Comparison of ENCODE assay signal across 21 cellular contexts in genomic region chr5:50807661-50808060, GRCh38.
DNase-seq lines count a peak whose midpoint lies in the region; ATAC-seq and TF ChIP-seq lines count a peak whose summit lies in the region.
"Had no signal": no experiment of that assay in that cellular context is flagged by ENCODE, and none has a peak within 500 bp of the region (broad histone marks: within the 10 kb centered on the region; RNA-seq: fewer than 3 reads in every experiment).

No MANE protein-coding gene starts in this region.

- TF ChIP-seq CTCF in fibroblast of mammary gland (conservative IDR thresholded peaks at IDR 0.05; ENCODE audit: control insufficient read depth, insufficient read depth, low read depth, low read length) = no peak

- H3K4ac ChIP-seq in mesendoderm (ENCODE audit: low read depth, low read length) = no peak overlapping the region

- no peak overlapping the region for H3K56ac ChIP-seq in mesendoderm (ENCODE audit: low read length)

- H3K4me1 ChIP-seq in mesendoderm (ENCODE audit: control insufficient read depth, low read depth, low read length) = peaks cover 12% of the 10 kb centered on the region
- H3K4me1 ChIP-seq: left lung, parathyroid adenoma, Peyer's patch had no signal

- DNase-seq in HCEC 1CT = peak; percentile 2
- DNase-seq in SK-MEL-5 (ENCODE audit: low read depth, low spot score) = peak; percentile 98
- peak; percentile 33 for DNase-seq in fibroblast of mammary gland (ENCODE audit: low read depth)
- peak; percentile 39 for DNase-seq in mesendoderm
- no peak for DNase-seq in NCI-H2029 (lab: John Stamatoyannopoulos, UW)
- DNase-seq: activated CD4-positive, alpha-beta memory T cell treated with anti-CD3 and anti-CD28 coated beads for 36 hours; activated T-cell treated with anti-CD3 and anti-CD28 coated beads, Interleukin-2, amount 50 U/mL, for 24 hours; cerebellar nuclear complex; DMS153; left lung; NCI-H774; Peyer's patch; stimulated activated CD4-positive, alpha-beta T cell treated with anti-CD3 and anti-CD28 coated beads, Interleukin-12 subunit alpha, Interleukin-12 subunit beta, amount 100 ng/mL, for 4 hours; stimulated activated naive B cell treated with anti-CD40 and anti-IgM and Interleukin-4, amounts not matched to agents 10 μg/mL and 1 μg/mL and 100 μg/mL, for 72 hours; trophoblast cell; WERI-Rb-1 had no signal

- H3K27me3 ChIP-seq in mesendoderm (ENCODE audit: insufficient read depth, low read length, poor library complexity) = no peaks in the 10 kb centered on the region
- H3K27me3 ChIP-seq: left lung, Peyer's patch had no signal

- H3K79me1 ChIP-seq in mesendoderm (ENCODE audit: low read length) = no peaks in the 10 kb centered on the region

- H4K5ac ChIP-seq in mesendoderm (ENCODE audit: low read length) = no peak overlapping the region

- H2AK5ac ChIP-seq in mesendoderm (ENCODE audit: low read length) = no peak overlapping the region

- H3K4me2 ChIP-seq in mesendoderm (ENCODE audit: low read length) = no peak overlapping the region

- H3K9ac ChIP-seq in mesendoderm (ENCODE audit: low read length) = no peak overlapping the region
- H3K9ac ChIP-seq: parathyroid adenoma had no signal

- no peak overlapping the region for H2BK120ac ChIP-seq in mesendoderm (ENCODE audit: low read depth, low read length)

- no peak overlapping the region for H2BK5ac ChIP-seq in mesendoderm (ENCODE audit: low read length)

- ATAC-seq in GM21515 (IDR thresholded peaks at IDR 0.05; ENCODE audit: unreplicated experiment) (no peak), GM19324 (IDR thresholded peaks at IDR 0.05; ENCODE audit: low FRiP score, unreplicated experiment) (no peak), GM19463 (IDR thresholded peaks at IDR 0.05; ENCODE audit: unreplicated experiment) (no peak)
- ATAC-seq: activated naive CD4-positive, alpha-beta T cell treated with anti-CD3 and anti-CD28 coated beads, Interleukin-2, amount 50 U/mL, for 72 hours; left lung; stimulated activated naive B cell treated with anti-CD40 and anti-IgM and Interleukin-4, amounts not matched to agents 10 μg/mL and 1 μg/mL and 100 μg/mL, for 72 hours had no signal

- no peak overlapping the region for H4K8ac ChIP-seq in mesendoderm (ENCODE audit: low read depth, low read length)

- no peaks in the 10 kb centered on the region for H3K36me3 ChIP-seq in mesendoderm (ENCODE audit: control insufficient read depth, insufficient read depth, low read length)
- H3K36me3 ChIP-seq: Peyer's patch, WERI-Rb-1 had no signal

- H3K18ac ChIP-seq in mesendoderm (ENCODE audit: low read length) = no peak overlapping the region

- H3K79me2 ChIP-seq in mesendoderm (ENCODE audit: control insufficient read depth, insufficient read depth, low read length) = no peaks in the 10 kb centered on the region

- no peak overlapping the region for H2BK15ac ChIP-seq in mesendoderm (replicated peaks; ENCODE audit: low read depth)

- H3K23ac ChIP-seq in mesendoderm (ENCODE audit: low read length) = peak overlapping the region; percentile 15

- H3K27ac ChIP-seq in mesendoderm (ENCODE audit: low read depth, low read length) = no peak overlapping the region
- H3K27ac ChIP-seq: left lung, parathyroid adenoma, Peyer's patch, WERI-Rb-1 had no signal

- in situ Hi-C loops in SK-MEL-5 (cut with HindIII; ENCODE audit: low pct_unique_long_range_greater_than_20kb, low sequenced_read_pairs) = no loop called here

- no CpG with 5 or more reads among the region's 2 CpGs for WGBS in mesendoderm (ENCODE audit: extremely low coverage, insufficient coverage, low lambda C conversion rate)

- no peak overlapping the region for H3K4me3 ChIP-seq in fibroblast of mammary gland (ENCODE audit: control insufficient read depth, low read depth, low read length)
- no peak overlapping the region for H3K4me3 ChIP-seq in mesendoderm (ENCODE audit: low read length)
- H3K4me3 ChIP-seq: left lung, Peyer's patch had no signal
